ENCODE assay signal across 26 cellular contexts in genomic region chr2:11101430-11101829, GRCh38.
"Had no signal": no experiment of that assay in that cellular context is flagged by ENCODE, and none has a peak within 500 bp of the region (broad histone marks: within the 10 kb centered on the region; RNA-seq: fewer than 3 reads in every experiment).

No MANE protein-coding gene starts in this region.

- H3K4me3 Mint-ChIP-seq: activated CD4-positive, alpha-beta memory T cell treated with anti-CD3 and anti-CD28 coated beads, Interleukin-2, amount 10 ng/mL, durations not matched to agents 7 days and 5 days; activated naive CD4-positive, alpha-beta T cell treated with anti-CD3 and anti-CD28 coated beads, Interleukin-2, amount 50 U/mL, for 24 hours; activated naive CD8-positive, alpha-beta T cell treated with anti-CD3 and anti-CD28 coated beads, Interleukin-2, amount 10 ng/mL, durations not matched to agents 7 days and 5 days had no signal

- H3K4me1 Mint-ChIP-seq: activated naive CD8-positive, alpha-beta T cell treated with anti-CD3 and anti-CD28 coated beads, Interleukin-2, amount 10 ng/mL, durations not matched to agents 7 days and 5 days had no signal

- DNase-seq: activated CD4-positive, alpha-beta memory T cell treated with anti-CD3 and anti-CD28 coated beads, Interleukin-2, amount 10 ng/mL, durations not matched to agents 7 days and 5 days; activated CD4-positive, alpha-beta T cell treated with anti-CD3 and anti-CD28 coated beads for 1 hour; activated CD4-positive, alpha-beta T cell treated with anti-CD3 and anti-CD28 coated beads for 48 hours; activated CD4-positive, CD25-positive, alpha-beta regulatory T cell; activated gamma-delta T cell; activated naive CD4-positive, alpha-beta T cell treated with Interleukin-2 at 50 U/mL for 16 hours; activated naive CD8-positive, alpha-beta T cell treated with anti-CD3 and anti-CD28 coated beads, Interleukin-2, amount 10 ng/mL, durations not matched to agents 7 days and 5 days; activated T-cell treated with anti-CD3 and anti-CD28 coated beads, Interleukin-2, amount 50 U/mL, for 48 hours; body of pancreas; NCI-H1092 treated with DMSO at 0.1 percent for 48 hours; NCI-H1417; NCI-H146; NCI-H187; NCI-H2029 treated with DMSO at 0.1 percent for 48 hours; NCI-H2107; NCI-H2171; NCI-H510A; NCI-H526; NCI-H748 treated with DMSO at 0.1 percent for 48 hours; OCI-M1; Right ventricle myocardium superior; SW 1271; T-helper 1 cell; T1000; WERI-Rb-1 had no signal

- H3K27ac Mint-ChIP-seq: activated CD4-positive, alpha-beta memory T cell treated with anti-CD3 and anti-CD28 coated beads, Interleukin-2, amount 10 ng/mL, durations not matched to agents 7 days and 5 days; activated naive CD4-positive, alpha-beta T cell treated with anti-CD3 and anti-CD28 coated beads, Interleukin-2, amount 50 U/mL, for 24 hours; activated naive CD8-positive, alpha-beta T cell treated with anti-CD3 and anti-CD28 coated beads, Interleukin-2, amount 10 ng/mL, durations not matched to agents 7 days and 5 days had no signal

- H3K9me3 Mint-ChIP-seq: activated CD4-positive, alpha-beta memory T cell treated with anti-CD3 and anti-CD28 coated beads, Interleukin-2, amount 10 ng/mL, durations not matched to agents 7 days and 5 days; activated naive CD4-positive, alpha-beta T cell treated with anti-CD3 and anti-CD28 coated beads, Interleukin-2, amount 50 U/mL, for 24 hours; activated naive CD8-positive, alpha-beta T cell treated with anti-CD3 and anti-CD28 coated beads, Interleukin-2, amount 10 ng/mL, durations not matched to agents 7 days and 5 days had no signal

- H3K36me3 Mint-ChIP-seq: activated naive CD4-positive, alpha-beta T cell treated with anti-CD3 and anti-CD28 coated beads, Interleukin-2, amount 50 U/mL, for 24 hours; activated naive CD8-positive, alpha-beta T cell treated with anti-CD3 and anti-CD28 coated beads, Interleukin-2, amount 10 ng/mL, durations not matched to agents 7 days and 5 days had no signal

- H3K27me3 Mint-ChIP-seq: activated naive CD4-positive, alpha-beta T cell treated with anti-CD3 and anti-CD28 coated beads, Interleukin-2, amount 50 U/mL, for 24 hours had no signal
